ENCODE assay signal across 16 cellular contexts in the genomic region with DNA sequence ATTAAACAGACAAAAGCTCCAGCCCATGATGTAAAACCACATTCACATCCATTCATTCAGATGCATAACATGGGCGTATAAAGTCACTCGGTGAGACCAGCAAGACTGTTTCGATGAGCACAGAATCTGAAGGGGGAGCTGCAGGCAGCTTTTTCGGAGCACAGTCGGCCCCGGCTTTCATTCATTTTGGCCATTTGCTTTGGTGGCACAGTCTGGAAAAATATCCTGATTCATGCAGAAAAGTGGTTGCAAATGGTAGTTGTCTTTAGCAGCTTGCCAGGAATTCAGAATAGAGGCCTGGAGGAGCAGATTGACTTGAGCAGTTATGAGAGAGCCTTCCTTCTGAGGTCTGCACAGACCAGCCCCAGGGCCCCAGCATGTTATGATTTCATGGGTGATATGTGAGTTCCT. TPM values are rescaled to one million over a fixed set of nuclear protein-coding genes. Genes with fewer than 3 reads are reported as not detected.
A peak's percentile ranks its signal among the peaks of the same experiment; 100 is the strongest.
DNase-seq lines count a peak whose midpoint lies in the region; ATAC-seq, FAIRE-seq and TF ChIP-seq lines count a peak whose summit lies in the region.
"Had no signal": no experiment of that assay in that cellular context is flagged by ENCODE, and none has a peak within 500 bp of the region (broad histone marks: within the 10 kb centered on the region; RNA-seq: fewer than 3 reads in every experiment).

No MANE protein-coding gene starts in this region.

- H3K4me3 Mint-ChIP-seq in activated naive CD4-positive, alpha-beta T cell treated with anti-CD3 and anti-CD28 coated beads for 36 hours = no peak overlapping the region
- H3K4me3 Mint-ChIP-seq in astrocyte (ENCODE audit: unreplicated experiment) (no peak overlapping the region), type B pancreatic cell (no peak overlapping the region)

- ATAC-seq in activated naive CD4-positive, alpha-beta T cell treated with anti-CD3 and anti-CD28 coated beads, Interleukin-2, amount 50 U/mL, for 72 hours = no peak
- ATAC-seq: psoas muscle had no signal

- peak overlapping the region; percentile 65 for H3K27ac Mint-ChIP-seq in activated naive CD4-positive, alpha-beta T cell treated with anti-CD3 and anti-CD28 coated beads for 36 hours
- peak overlapping the region in 1 of 2 donors; percentile 88 for H3K27ac Mint-ChIP-seq in activated naive CD4-positive, alpha-beta T cell treated with anti-CD3 and anti-CD28 coated beads, Interleukin-2, amount 50 U/mL, for 72 hours
- H3K27ac Mint-ChIP-seq in astrocyte (ENCODE audit: unreplicated experiment) (no peak overlapping the region), type B pancreatic cell (peak overlapping the region; percentile 65)

- no peak overlapping the region for H3K27ac ChIP-seq in astrocyte (ENCODE audit: low read depth, low read length)
- H3K27ac ChIP-seq in hepatocyte = no peak overlapping the region
- H3K27ac ChIP-seq: psoas muscle had no signal

- no peak for DNase-seq in activated naive CD4-positive, alpha-beta T cell treated with anti-CD3 and anti-CD28 coated beads for 36 hours
- DNase-seq in activated naive CD4-positive, alpha-beta T cell treated with anti-CD3 and anti-CD28 coated beads, Interleukin-2, amount 50 U/mL, for 72 hours (ENCODE audit: low spot score in 2 of 2) = no peak
- DNase-seq in astrocyte (ENCODE audit: low read depth) (peak; percentile 57), hepatocyte (ENCODE audit: low spot score) (peak; percentile 6), type B pancreatic cell (ENCODE audit: extremely low spot score, unreplicated experiment) (no peak), NCI-H146 treated with DMSO at 0.1 percent for 48 hours (lab: John Stamatoyannopoulos, UW; ENCODE audit: unreplicated experiment) (no peak), NCI-H82 (lab: John Stamatoyannopoulos, UW) (no peak)
- DNase-seq in activated CD4-positive, CD25-positive, alpha-beta regulatory T cell (lab: John Stamatoyannopoulos, UW) = no peak
- DNase-seq: caudate nucleus; NK-92 treated with Interleukin-12 subunit alpha and Interleukin-12 subunit beta, amount 100 ng/mL, for 24 hours; psoas muscle; SHP77 had no signal

- H3K4me2 ChIP-seq in astrocyte (ENCODE audit: low read length) (peak overlapping the region; percentile 2), hepatocyte (no peak overlapping the region)

- peaks cover 49% of the 10 kb centered on the region for H4K20me1 ChIP-seq in astrocyte (ENCODE audit: insufficient read depth, low read length)
- H4K20me1 ChIP-seq in hepatocyte (ENCODE audit: insufficient read depth, poor library complexity, severe bottlenecking) = no peaks in the 10 kb centered on the region

- FAIRE-seq in astrocyte (lab: Jason Lieb, UNC) = no peak
- FAIRE-seq: islet of Langerhans had no signal

- H3K79me2 ChIP-seq in astrocyte (ENCODE audit: insufficient read depth, low read length) (peaks cover 12% of the 10 kb centered on the region), hepatocyte (no peaks in the 10 kb centered on the region)

- H3K9me2 ChIP-seq in hepatocyte (replicated peaks; ENCODE audit: insufficient read depth) = no peaks in the 10 kb centered on the region

- peaks cover 63% of the 10 kb centered on the region for H3K36me3 Mint-ChIP-seq in activated naive CD4-positive, alpha-beta T cell treated with anti-CD3 and anti-CD28 coated beads for 36 hours (ENCODE audit: low read depth)
- peaks cover 4 to 47% of the 10 kb centered on the region in 2 donors for H3K36me3 Mint-ChIP-seq in activated naive CD4-positive, alpha-beta T cell treated with anti-CD3 and anti-CD28 coated beads, Interleukin-2, amount 50 U/mL, for 72 hours
- H3K36me3 Mint-ChIP-seq in astrocyte (ENCODE audit: low read depth, unreplicated experiment) (peaks cover 22% of the 10 kb centered on the region), type B pancreatic cell (peaks cover 20% of the 10 kb centered on the region)

- no peak overlapping the region for H3K9ac ChIP-seq in astrocyte (ENCODE audit: low read length)

- H2AFZ ChIP-seq in astrocyte (ENCODE audit: low read depth, low read length) (no peak overlapping the region), hepatocyte (no peak overlapping the region)

- H3K4me1 Mint-ChIP-seq in activated naive CD4-positive, alpha-beta T cell treated with anti-CD3 and anti-CD28 coated beads for 36 hours (ENCODE audit: low read depth) = peaks cover 51% of the 10 kb centered on the region
- H3K4me1 Mint-ChIP-seq in astrocyte (ENCODE audit: low read depth, unreplicated experiment) (peaks cover 2% of the 10 kb centered on the region), type B pancreatic cell (ENCODE audit: unreplicated experiment) (peaks cover 7% of the 10 kb centered on the region)

- H3K36me3 ChIP-seq in astrocyte (ENCODE audit: insufficient read depth, low read length) (peaks cover 2% of the 10 kb centered on the region), hepatocyte (replicated peaks; ENCODE audit: insufficient read depth, low read depth) (no peaks in the 10 kb centered on the region)

- CTCF ChIA-PET in activated naive CD4-positive, alpha-beta T cell treated with anti-CD3 and anti-CD28 coated beads for 36 hours (lab: Charles Lee) = interaction anchor here (0.6 to 1.9 kb wide), 8 partner anchors 9 to 79 kb away, joined by 3 to 8 read pairs (median 4); a partner anchor contains a TSS

- H3K27me3 ChIP-seq in astrocyte (ENCODE audit: insufficient read depth, low read length) = no peaks in the 10 kb centered on the region
- no peaks in the 10 kb centered on the region for H3K27me3 ChIP-seq in hepatocyte
- H3K27me3 ChIP-seq: esophagus muscularis mucosa had no signal

- H3K27me3 Mint-ChIP-seq in activated naive CD4-positive, alpha-beta T cell treated with anti-CD3 and anti-CD28 coated beads for 36 hours (ENCODE audit: low read depth) = no peaks in the 10 kb centered on the region
- H3K27me3 Mint-ChIP-seq in astrocyte (ENCODE audit: low read depth, unreplicated experiment) (no peaks in the 10 kb centered on the region), type B pancreatic cell (no peaks in the 10 kb centered on the region)

- H3K4me3 ChIP-seq in astrocyte (ENCODE audit: insufficient read depth, low read depth, low read length) = no peak overlapping the region
- H3K4me3 ChIP-seq in hepatocyte = no peak overlapping the region
- H3K4me3 ChIP-seq: esophagus muscularis mucosa, mucosa of descending colon, psoas muscle had no signal

- no peaks in the 10 kb centered on the region for H3K9me3 Mint-ChIP-seq in activated naive CD4-positive, alpha-beta T cell treated with anti-CD3 and anti-CD28 coated beads for 36 hours
- no peaks in the 10 kb centered on the region for H3K9me3 Mint-ChIP-seq in activated naive CD4-positive, alpha-beta T cell treated with anti-CD3 and anti-CD28 coated beads, Interleukin-2, amount 50 U/mL, for 72 hours
- peaks cover 4% of the 10 kb centered on the region for H3K9me3 Mint-ChIP-seq in astrocyte (ENCODE audit: unreplicated experiment)
- peaks cover 6% of the 10 kb centered on the region for H3K9me3 Mint-ChIP-seq in type B pancreatic cell

- peaks cover 7% of the 10 kb centered on the region for H3K4me1 ChIP-seq in astrocyte (ENCODE audit: insufficient read depth, low read length)
- no peaks in the 10 kb centered on the region for H3K4me1 ChIP-seq in hepatocyte (ENCODE audit: insufficient read depth)

- H3K9me3 ChIP-seq in astrocyte (ENCODE audit: insufficient read depth, low read depth, low read length) (no peaks in the 10 kb centered on the region), hepatocyte (ENCODE audit: low read depth) (no peaks in the 10 kb centered on the region)
- H3K9me3 ChIP-seq: esophagus muscularis mucosa, mucosa of descending colon, psoas muscle had no signal

- intact Hi-C loops in activated naive CD4-positive, alpha-beta T cell treated with anti-CD3 and anti-CD28 coated beads for 36 hours (cut with micrococcal nuclease) = no loop called here

- TF ChIP-seq CTCF in astrocyte (IDR thresholded peaks at IDR 0.05; ENCODE audit: insufficient read depth, low read depth, low read length) (no peak), hepatocyte (IDR thresholded peaks at IDR 0.05; ENCODE audit: poor library complexity) (no peak), type B pancreatic cell (conservative IDR thresholded peaks at IDR 0.05) (no peak)

- WGBS in hepatocyte (ENCODE audit: low lambda C conversion rate, missing lambda C conversion rate) = 79% methylated on average over 6 of the region's 6 CpGs

RNA-seq across cellular contexts. Expression of a gene that starts 11.2 kb away (rescaled TPM):
- total RNA-seq in activated naive CD4-positive, alpha-beta T cell treated with anti-CD3 and anti-CD28 coated beads for 36 hours = 100 to 1,000 TPM; 349 to 351 TPM
- 100 to 1,000 TPM in 1 of 2 donors, 10 to 100 TPM in 1; 51.5 to 348 TPM for total RNA-seq in activated naive CD4-positive, alpha-beta T cell treated with anti-CD3 and anti-CD28 coated beads, Interleukin-2, amount 50 U/mL, for 72 hours
- 11.3 and 11.8 TPM in 2 replicates for total RNA-seq in astrocyte
- total RNA-seq in hepatocyte = 4.9 and 6.9 TPM in 2 replicates
- 11.9 and 13.3 TPM in 2 replicates for polyA plus RNA-seq in hepatocyte
- 5.1 and 11.9 TPM in 2 replicates for total RNA-seq in type B pancreatic cell (ENCODE audit: low replicate concordance)

RNA-seq across cellular contexts. Expression of a gene that starts 42.6 kb away (rescaled TPM):
- under 1 TPM; 0.48 to 0.57 TPM for total RNA-seq in activated naive CD4-positive, alpha-beta T cell treated with anti-CD3 and anti-CD28 coated beads for 36 hours
- 1 to 10 TPM in 1 of 2 donors, under 1 TPM in 1; 0.14 to 2.2 TPM for total RNA-seq in activated naive CD4-positive, alpha-beta T cell treated with anti-CD3 and anti-CD28 coated beads, Interleukin-2, amount 50 U/mL, for 72 hours
- total RNA-seq in astrocyte (0.34 and 0.38 TPM in 2 replicates), hepatocyte (6.2 and 8.1 TPM in 2 replicates), type B pancreatic cell (ENCODE audit: low replicate concordance) (1.1 and 2.5 TPM in 2 replicates)
- polyA plus RNA-seq in hepatocyte = 1.8 and 10.5 TPM in 2 replicates
- total RNA-seq: esophagus muscularis mucosa, LHCN-M2 had no signal

Comparison
In these comparisons a context has a peak if more than half of its experiments do, and no peak if none do; other contexts are left out.
1. DNase-seq: peak in astrocyte (single experiment) and hepatocyte (single experiment); none in activated naive CD4-positive, alpha-beta T cell treated with anti-CD3 and anti-CD28 coated beads for 36 hours (single experiment), activated naive CD4-positive, alpha-beta T cell treated with anti-CD3 and anti-CD28 coated beads, Interleukin-2, amount 50 U/mL, for 72 hours (0 of 2), type B pancreatic cell (single experiment), NCI-H146 treated with DMSO at 0.1 percent for 48 hours (single experiment), activated CD4-positive, CD25-positive, alpha-beta regulatory T cell (0 of 4) and NCI-H82 (single experiment).